8 cellular contexts compared by ENCODE assay signal in the genomic region with DNA sequence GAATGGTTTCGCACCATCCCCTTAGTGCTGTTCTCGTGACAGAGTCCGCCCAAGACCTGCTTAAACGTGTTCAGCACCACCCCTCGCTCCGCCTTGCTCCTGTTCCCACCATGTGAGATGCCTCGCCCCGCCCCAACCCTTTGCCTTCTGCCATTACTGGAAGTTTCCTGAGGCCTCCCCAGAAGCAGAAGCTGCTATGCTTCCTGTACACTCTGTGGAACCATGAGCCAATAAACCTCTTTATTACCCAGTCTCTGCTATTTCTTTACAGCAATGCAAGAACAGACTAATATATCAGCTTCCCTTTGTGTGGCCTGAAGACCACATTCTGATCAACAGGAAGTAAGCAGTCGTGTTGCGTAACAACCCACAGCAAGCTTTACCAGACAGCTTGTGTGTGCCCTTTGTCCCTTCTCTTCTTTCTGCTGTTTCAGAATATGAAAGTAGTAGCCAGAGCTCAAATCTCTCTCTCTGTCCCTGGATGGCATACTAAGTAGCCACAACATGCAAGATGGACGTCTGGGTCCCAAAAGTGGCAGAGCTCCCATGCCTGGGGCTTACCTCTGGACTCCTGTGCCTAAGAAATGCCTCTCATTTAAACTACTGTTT. TPM values are rescaled to one million over a fixed set of nuclear protein-coding genes. Genes with fewer than 3 reads are reported as not detected.
DNase-seq lines count a peak whose midpoint lies in the region; ATAC-seq, FAIRE-seq and TF ChIP-seq lines count a peak whose summit lies in the region.

No MANE protein-coding gene starts in this region.

- ATAC-seq in HG03342 (IDR thresholded peaks at IDR 0.05; ENCODE audit: unreplicated experiment) (peak; percentile 65), body of pancreas (peak; percentile 82), HepG2 (peak; percentile 85), HG03565 (IDR thresholded peaks at IDR 0.05; ENCODE audit: unreplicated experiment) (no peak)

- H3K27ac ChIP-seq in CD4-positive, alpha-beta memory T cell (ENCODE audit: low read depth, low read length) = peak overlapping the region; percentile 57
- H3K27ac ChIP-seq in body of pancreas (peak overlapping the region; percentile 12 to 58 (median 30)), HepG2 (ENCODE audit: extremely low read length, insufficient read depth, low read length) (peak overlapping the region; percentile 33), RWPE1 (no peak overlapping the region)

- H3K36me3 ChIP-seq in CD4-positive, alpha-beta memory T cell (ENCODE audit: insufficient read depth, low read length) = no peaks in the 10 kb centered on the region
- H3K36me3 ChIP-seq in body of pancreas (replicated peaks in 1 of 2; ENCODE audit: insufficient read depth in 1 of 2, low read depth in 2 of 2) (no peaks in the 10 kb centered on the region), HepG2 (replicated peaks in 1 of 2; ENCODE audit: control insufficient read depth in 1 of 2, insufficient read depth in 2 of 2, low read length in 2 of 2) (no peaks in the 10 kb centered on the region)

- H4K20me1 ChIP-seq in HepG2 (ENCODE audit: insufficient read depth, low read length) = no peaks in the 10 kb centered on the region

- peak; percentile 80 for FAIRE-seq in HepG2 (lab: Jason Lieb, UNC)

- H3K9ac ChIP-seq in HepG2 (ENCODE audit: insufficient read depth, low read depth, low read length) = no peak overlapping the region

- peak overlapping the region; percentile 73 for H2AFZ ChIP-seq in HepG2 (ENCODE audit: low read length)

- 60 to 69% methylated on average over 11 of the region's 11 CpGs for WGBS in body of pancreas, 2 donors
- 67% methylated on average over 11 of the region's 11 CpGs for WGBS in HepG2 (ENCODE audit: low lambda C conversion rate)

- intact Hi-C loops in CD4-positive, alpha-beta memory T cell (cut with micrococcal nuclease) = loop anchor here (1.0 to 10.0 kb wide), 7 partner anchors 14 to 862 kb away; partner anchors contain the start of genes ELAPOR1, PRPF38B, SLC25A24 and STXBP3
- intact Hi-C loops in body of pancreas (cut with DNase I) (no loop called here), HepG2 (cut with micrococcal nuclease; ENCODE audit: unreplicated experiment) (loop anchor here (2.0 kb wide), 1 partner anchor 46 kb away; the partner anchor contains the start of gene PRPF38B)

- H3K4me3 Mint-ChIP-seq in CD4-positive, alpha-beta memory T cell = peak overlapping the region; percentile 42 to 88 (median 80)

- peak overlapping the region; percentile 96 to 99 (median 99) for H3K27ac Mint-ChIP-seq in CD4-positive, alpha-beta memory T cell

- H3K9me3 Mint-ChIP-seq in CD4-positive, alpha-beta memory T cell = peaks cover 0 to 16% (median 7%) of the 10 kb centered on the region in 8 donors

- peak; percentile 80 to 87 (median 84) for DNase-seq in CD4-positive, alpha-beta memory T cell
- DNase-seq in UCSD-AML1 (lab: John Stamatoyannopoulos, UW; ENCODE audit: unreplicated experiment) (peak; percentile 87), body of pancreas (peak; percentile 24 to 87 (median 53)), HepG2 (ENCODE audit: low spot score) (peak; percentile 84), RWPE1 (ENCODE audit: low spot score) (no peak)
- DNase-seq in stimulated activated CD8-positive, alpha-beta memory T cell treated with anti-CD3 and anti-CD28 coated beads, Interleukin-12 subunit alpha, Interleukin-12 subunit beta, amount 100 ng/mL, for 1 hour (ENCODE audit: low read depth) = peak; percentile 68

- peak overlapping the region; percentile 12 to 26 for H3K4me3 ChIP-seq in CD4-positive, alpha-beta memory T cell (ENCODE audit: low read length in 2 of 2)
- H3K4me3 ChIP-seq in body of pancreas (no peak overlapping the region), HepG2 (replicated peaks in 1 of 3; ENCODE audit: insufficient read depth in 1 of 3, low read depth in 2 of 3, low read length in 3 of 3) (peak overlapping the region in 1 of 3 experiments; percentile 41; a peak in 2 of 6 replicates)

- CTCF ChIA-PET in CD4-positive, alpha-beta memory T cell (lab: Charles Lee; ENCODE audit: partially characterized antibody) = interaction anchor here (1.1 to 5.6 kb wide), 9 partner anchors 14 to 136 kb away, joined by 4 to 153 read pairs (median 38); partner anchors contain the start of genes EEIG2, HENMT1 and PRPF38B
- CTCF ChIA-PET in HepG2 (lab: Yijun Ruan, JAX; ENCODE audit: low intra/inter-chr PET ratio, low total read pairs) = no interaction called here
- CTCF ChIA-PET in RWPE1 (lab: Yijun Ruan, JAX) = interaction anchor here (0.5 to 1.7 kb wide), 6 partner anchors 85 to 521 kb away, joined by 3 to 8 read pairs (median 4); no protein-coding TSS in a partner anchor

- in situ Hi-C loops in HepG2 (cut with HindIII; ENCODE audit: extremely low pct_ligation_motif_present, low pct_unique_long_range_greater_than_20kb) = no loop called here

- POLR2A ChIA-PET in CD4-positive, alpha-beta memory T cell (lab: Charles Lee; ENCODE audit: partially characterized antibody) = interaction anchor here (0.7 to 10.7 kb wide), 28 partner anchors 9 to 1692 kb away, joined by 3 to 536 read pairs (median 5); partner anchors contain the start of genes CLCC1, EEIG2, ELAPOR1 and HENMT1
- POLR2A ChIA-PET in HepG2 (lab: Yijun Ruan, JAX) = interaction anchor here (1.2 to 1.8 kb wide), 2 partner anchors 45 to 87 kb away, joined by 3 to 28 read pairs; partner anchors contain the start of genes EEIG2 and PRPF38B
- POLR2A ChIA-PET in RWPE1 (lab: Yijun Ruan, JAX; ENCODE audit: low non-redundant PET) = no interaction called here

- peaks cover 56% of the 10 kb centered on the region for H3K4me1 ChIP-seq in CD4-positive, alpha-beta memory T cell (ENCODE audit: insufficient read depth, low read length)
- H3K4me1 ChIP-seq in body of pancreas (peaks cover 7% of the 10 kb centered on the region), HepG2 (ENCODE audit: insufficient read depth, low read length) (peaks cover 34% of the 10 kb centered on the region)

- H3K36me3 Mint-ChIP-seq in CD4-positive, alpha-beta memory T cell = peaks cover 42 to 45% of the 10 kb centered on the region in 2 donors

- no peaks in the 10 kb centered on the region for H3K27me3 Mint-ChIP-seq in CD4-positive, alpha-beta memory T cell

- peak overlapping the region; percentile 68 for H3K4me2 ChIP-seq in HepG2 (ENCODE audit: low read depth, low read length)

- TF ChIP-seq POLR2A in body of pancreas (IDR thresholded peaks at IDR 0.05) (peak in 2 of 3 donors; percentile 24 to 42), HepG2 (IDR thresholded peaks at IDR 0.05; ENCODE audit: insufficient read depth in 1 of 2, low read depth in 2 of 2, low read length in 2 of 2) (no peak)

- peaks cover 0 to 4% of the 10 kb centered on the region in 2 donors for H3K9me3 ChIP-seq in CD4-positive, alpha-beta memory T cell (ENCODE audit: control insufficient read depth in 1 of 2, low read length in 2 of 2)
- H3K9me3 ChIP-seq in body of pancreas = no peaks in the 10 kb centered on the region
- no peaks in the 10 kb centered on the region for H3K9me3 ChIP-seq in HepG2 (ENCODE audit: low read length)

- TF ChIP-seq RAD21 in HepG2 (CRISPR knock-in tag; IDR thresholded peaks at IDR 0.05) = no peak

- TF ChIP-seq EP300 in HepG2 (IDR thresholded peaks at IDR 0.05; ENCODE audit: low read depth in 2 of 2, low read length in 2 of 2) (peak; percentile 41 to 59; a peak in 2 of 4 replicates), HepG2 (CRISPR knock-in tag; IDR thresholded peaks at IDR 0.05; ENCODE audit: borderline replicate concordance) (no peak)

- no TSS peak for BruUV-seq in HepG2 (replicated peaks; lab: Mats Ljungman, UMichigan)

- no peak for TF ChIP-seq CTCF in body of pancreas (IDR thresholded peaks at IDR 0.05)
- no peak for TF ChIP-seq CTCF in HepG2 (CRISPR knock-in tag; IDR thresholded peaks at IDR 0.05)
- TF ChIP-seq CTCF in RWPE1 (conservative IDR thresholded peaks at IDR 0.05; ENCODE audit: low read depth) = no peak

- no peaks in the 10 kb centered on the region for H3K27me3 ChIP-seq in CD4-positive, alpha-beta memory T cell (ENCODE audit: insufficient read depth, low read length)
- no peaks in the 10 kb centered on the region for H3K27me3 ChIP-seq in body of pancreas
- H3K27me3 ChIP-seq in HepG2 (ENCODE audit: control insufficient read depth in 1 of 2, insufficient read depth in 2 of 2, low read length in 2 of 2) = peaks cover 0 to 4% of the 10 kb centered on the region in 2 experiments; a peak in 2 of 5 replicates

- H3K79me2 ChIP-seq in HepG2 (ENCODE audit: insufficient read depth, low read length) = no peaks in the 10 kb centered on the region

- H3K4me1 Mint-ChIP-seq in CD4-positive, alpha-beta memory T cell = peaks cover 51 to 62% (median 57%) of the 10 kb centered on the region in 4 donors

RNA-seq across cellular contexts. Expression of gene HENMT1, which starts 14.1 kb away (rescaled TPM):
- total RNA-seq in CD4-positive, alpha-beta memory T cell = 10 to 100 TPM; 19.1 to 19.3 TPM
- polyA plus RNA-seq in CD4-positive, alpha-beta memory T cell = 10 to 100 TPM; 33.4 to 33.9 TPM
- total RNA-seq in body of pancreas = 1 to 10 TPM; 1.3 to 1.6 TPM
- not detected in 2 replicates for total RNA-seq in HepG2 (2016; rRNA removed; fragmentation: Illumina TruSeq; extraction: Trizol)
- not detected in 2 replicates for total RNA-seq in HepG2 (2016; cell fraction: cytosol; rRNA removed; fragmentation: Illumina TruSeq; extraction: Trizol; ENCODE audit: low read depth)
- not detected in 2 replicates for total RNA-seq in HepG2 (2016; cell fraction: insoluble cytoplasmic fraction; rRNA removed; fragmentation: Illumina TruSeq; extraction: Trizol)
- total RNA-seq in HepG2 (2016; cell fraction: membrane; rRNA removed; fragmentation: Illumina TruSeq; extraction: Trizol) = not detected in 2 replicates
- total RNA-seq in HepG2 (2016; cell fraction: nucleus; rRNA removed; fragmentation: Illumina TruSeq; extraction: Trizol) = not detected in 2 replicates
- not detected in 2 replicates for polyA plus RNA-seq in HepG2 (2011; rRNA removed)
- polyA plus RNA-seq in HepG2 (2011; cell fraction: cytosol; rRNA removed) = not detected in 2 replicates
- polyA plus RNA-seq in HepG2 (2011; cell fraction: nucleus; rRNA removed) = not detected in 2 replicates
- polyA plus RNA-seq in HepG2 (2012) = not detected in 2 replicates
- polyA plus RNA-seq in HepG2 (2016; cell fraction: cytosol; fragmentation: Illumina TruSeq; extraction: Trizol; ENCODE audit: low read depth) = not detected in 2 replicates
- not detected in 2 replicates for polyA plus RNA-seq in HepG2 (2016; cell fraction: insoluble cytoplasmic fraction; fragmentation: Illumina TruSeq; extraction: Trizol; ENCODE audit: low read depth)
- not detected in 2 replicates for polyA plus RNA-seq in HepG2 (2016; cell fraction: membrane; fragmentation: Illumina TruSeq; extraction: Trizol; ENCODE audit: low read depth)
- polyA plus RNA-seq in HepG2 (2016; cell fraction: nucleus; fragmentation: Illumina TruSeq; extraction: Trizol; ENCODE audit: insufficient read depth, low read depth) = not detected in 2 replicates
- 13.3 TPM in 1 of 2 replicates, not detected in the other for polyA minus RNA-seq in HepG2 (2011; rRNA and poly(A)+ RNA removed; ENCODE audit: low replicate concordance)
- not detected in 2 replicates for polyA minus RNA-seq in HepG2 (2011; cell fraction: cytosol; rRNA and poly(A)+ RNA removed)
- not detected in 2 replicates for polyA minus RNA-seq in HepG2 (2011; cell fraction: nucleus; rRNA and poly(A)+ RNA removed)

RNA-seq across cellular contexts. Expression of gene PRPF38B, which starts 45.3 kb away (rescaled TPM):
- 100 to 1,000 TPM; 124 to 126 TPM for total RNA-seq in CD4-positive, alpha-beta memory T cell
- polyA plus RNA-seq in CD4-positive, alpha-beta memory T cell = 10 to 100 TPM; 11.9 to 35.8 TPM
- total RNA-seq in body of pancreas (10 to 100 TPM; 28.3 to 29.3 TPM), HepG2 (2016; rRNA removed; fragmentation: Illumina TruSeq; extraction: Trizol) (14.3 and 25.7 TPM in 2 replicates)
- total RNA-seq in HepG2 (2016; cell fraction: cytosol; rRNA removed; fragmentation: Illumina TruSeq; extraction: Trizol; ENCODE audit: low read depth) = 5.1 and 6.2 TPM in 2 replicates
- 13.6 and 27.9 TPM in 2 replicates for total RNA-seq in HepG2 (2016; cell fraction: insoluble cytoplasmic fraction; rRNA removed; fragmentation: Illumina TruSeq; extraction: Trizol)
- 5.9 and 7.5 TPM in 2 replicates for total RNA-seq in HepG2 (2016; cell fraction: membrane; rRNA removed; fragmentation: Illumina TruSeq; extraction: Trizol)
- total RNA-seq in HepG2 (2016; cell fraction: nucleus; rRNA removed; fragmentation: Illumina TruSeq; extraction: Trizol) = 56.6 and 59.5 TPM in 2 replicates
- 25.9 and 29.7 TPM in 2 replicates for polyA plus RNA-seq in HepG2 (2011; rRNA removed)
- polyA plus RNA-seq in HepG2 (2011; cell fraction: cytosol; rRNA removed) = 7.7 and 8.6 TPM in 2 replicates
- 47.2 and 58.1 TPM in 2 replicates for polyA plus RNA-seq in HepG2 (2011; cell fraction: nucleus; rRNA removed)
- polyA plus RNA-seq in HepG2 (2012) = 26.1 and 32.8 TPM in 2 replicates
- 1.5 and 1.9 TPM in 2 replicates for polyA plus RNA-seq in HepG2 (2016; cell fraction: cytosol; fragmentation: Illumina TruSeq; extraction: Trizol; ENCODE audit: low read depth)
- 25.6 and 25.9 TPM in 2 replicates for polyA plus RNA-seq in HepG2 (2016; cell fraction: insoluble cytoplasmic fraction; fragmentation: Illumina TruSeq; extraction: Trizol; ENCODE audit: low read depth)
- 4.0 and 4.5 TPM in 2 replicates for polyA plus RNA-seq in HepG2 (2016; cell fraction: membrane; fragmentation: Illumina TruSeq; extraction: Trizol; ENCODE audit: low read depth)
- polyA plus RNA-seq in HepG2 (2016; cell fraction: nucleus; fragmentation: Illumina TruSeq; extraction: Trizol; ENCODE audit: insufficient read depth, low read depth) = 122 and 128 TPM in 2 replicates
- polyA minus RNA-seq in HepG2 (2011; rRNA and poly(A)+ RNA removed; ENCODE audit: low replicate concordance) = 24.7 and 36.9 TPM in 2 replicates
- 6.1 and 8.7 TPM in 2 replicates for polyA minus RNA-seq in HepG2 (2011; cell fraction: cytosol; rRNA and poly(A)+ RNA removed)
- 106 and 110 TPM in 2 replicates for polyA minus RNA-seq in HepG2 (2011; cell fraction: nucleus; rRNA and poly(A)+ RNA removed)

Comparison
In these comparisons a context has a peak if more than half of its experiments do, and no peak if none do; other contexts are left out.
1. H3K4me3 ChIP-seq: peak in CD4-positive, alpha-beta memory T cell (2 of 2); none in body of pancreas (0 of 2).
2. POLR2A ChIP-seq: peak in body of pancreas (2 of 3); none in HepG2 (0 of 2).
3. RNA of gene HENMT1, which starts 14.1 kb away (total RNA-seq): 19.1 to 19.3 TPM in CD4-positive, alpha-beta memory T cell; 1.3 to 1.6 TPM in body of pancreas and not detected in HepG2; every median in the first group is over 4 times any median in the second.